ENCODE assay signal across 14 cellular contexts in the genomic region with DNA sequence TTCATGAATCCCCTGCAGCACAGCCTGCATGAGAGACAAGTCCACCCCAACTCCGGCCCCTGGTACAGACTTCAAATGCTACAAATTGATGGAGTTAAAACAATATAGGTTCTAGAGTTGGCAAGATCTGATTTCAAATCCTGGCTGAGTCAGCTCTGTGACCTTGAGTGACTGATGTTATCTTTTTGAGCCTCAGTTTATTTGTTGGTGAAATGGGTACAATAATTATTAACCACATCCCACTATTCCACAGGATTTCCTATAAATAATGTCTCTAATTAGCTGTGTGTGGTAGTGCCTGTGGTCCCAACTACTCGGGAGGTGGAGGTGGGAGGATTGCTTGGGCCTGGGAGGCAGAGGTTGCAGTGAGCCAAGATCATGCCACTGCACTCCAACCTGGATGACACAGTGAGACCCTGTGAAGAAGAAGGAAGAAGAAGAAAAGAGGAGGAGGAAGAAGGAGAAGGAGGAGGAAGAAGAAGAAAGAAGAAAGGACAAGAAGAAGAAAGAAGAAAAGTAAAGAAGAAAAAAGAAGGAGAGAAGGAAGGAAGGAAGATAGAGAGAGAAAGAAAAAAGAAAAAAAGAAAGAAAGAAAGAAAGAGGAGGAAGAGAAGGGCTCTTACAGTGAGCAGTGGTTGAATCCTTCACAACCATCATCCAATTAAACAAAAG. TPM values are rescaled to one million over a fixed set of nuclear protein-coding genes. Genes with fewer than 3 reads are reported as not detected.
DNase-seq lines count a peak whose midpoint lies in the region; ATAC-seq, FAIRE-seq and TF ChIP-seq lines count a peak whose summit lies in the region.
"Had no signal": no experiment of that assay in that cellular context is flagged by ENCODE, and none has a peak within 500 bp of the region (broad histone marks: within the 10 kb centered on the region; RNA-seq: fewer than 3 reads in every experiment).

No MANE protein-coding gene starts in this region.

- H3K36me3 Mint-ChIP-seq in GM23338 (ENCODE audit: low read depth): peaks cover 1% of the 10 kb centered on the region
- peaks cover 35% of the 10 kb centered on the region for H3K36me3 Mint-ChIP-seq in mesothelial cell of epicardium

- no peak overlapping the region for H2BK5ac ChIP-seq in mesenchymal stem cell (ENCODE audit: low read depth, low read length, poor library complexity, severe bottlenecking)

- TF ChIP-seq POLR2A in GM12878 (IDR thresholded peaks at IDR 0.05; ENCODE audit: low read depth, low read length): no peak

- no peak overlapping the region for H2AFZ ChIP-seq in GM23338
- no peak overlapping the region for H2AFZ ChIP-seq in GM12878 (ENCODE audit: control insufficient read depth, low read depth, low read length)
- no peak overlapping the region for H2AFZ ChIP-seq in mesenchymal stem cell (ENCODE audit: low read depth, low read length)

- peaks cover 18% of the 10 kb centered on the region for H3K4me1 ChIP-seq in GM23338 (ENCODE audit: insufficient read depth)
- H3K4me1 ChIP-seq in GM12878 (ENCODE audit: control insufficient read depth, insufficient read depth, low read length): no peaks in the 10 kb centered on the region
- H3K4me1 ChIP-seq in mesenchymal stem cell (ENCODE audit: control insufficient read depth, insufficient read depth, low read depth, low read length): peaks cover 9% of the 10 kb centered on the region

- no peak for TF ChIP-seq RAD21 in GM12878 (IDR thresholded peaks at IDR 0.05; ENCODE audit: insufficient read depth, low read depth, low read length)

- no peak overlapping the region for H4K91ac ChIP-seq in mesenchymal stem cell (ENCODE audit: low read length)

- intact Hi-C loops in GM12878 (cut with micrococcal nuclease; ENCODE audit: unreplicated experiment): loop anchor here (2.0 kb wide), 1 partner anchor 508 kb away; no protein-coding TSS in a partner anchor

- H3K27me3 Mint-ChIP-seq in GM23338 (ENCODE audit: insufficient read depth, low read depth, poor library complexity) (peaks cover 7% of the 10 kb centered on the region), mesothelial cell of epicardium (ENCODE audit: low read depth) (peaks cover 1% of the 10 kb centered on the region)
- H3K27me3 Mint-ChIP-seq: CD4-positive, alpha-beta T cell had no signal

- no peak for DNase-seq in AG04450 (ENCODE audit: low read depth, low spot score)
- no peak for DNase-seq in GM23338 (ENCODE audit: low spot score)
- DNase-seq in GM12878 (ENCODE audit: low read depth, low spot score): no peak
- DNase-seq in mesothelial cell of epicardium (ENCODE audit: low spot score in 2 of 2, unreplicated experiment in 2 of 2): no peak
- DNase-seq in HUDEP-2 (lab: John Stamatoyannopoulos, UW; ENCODE audit: unreplicated experiment in 76 of 76): no peak
- DNase-seq in superior temporal gyrus (ENCODE audit: extremely low spot score): no peak
- DNase-seq in mesenchymal stem cell: no peak
- DNase-seq: AML-193; CD4-positive, alpha-beta T cell; GOT3; NCI-H2029 had no signal

- SMC1A ChIA-PET in GM12878 (lab: Charles Lee; ENCODE audit: uncharacterized antibody, unreplicated experiment): interaction anchor here (1.2 to 4.5 kb wide), 6 partner anchors 9 to 79 kb away, joined by 5 to 18 read pairs (median 10); no protein-coding TSS in a partner anchor

- H3F3A ChIP-seq in GM23338 (replicated peaks; ENCODE audit: low read depth): no peaks in the 10 kb centered on the region

- no peak overlapping the region for H3K14ac ChIP-seq in mesenchymal stem cell (ENCODE audit: low read length in 2 of 2)

- 50% methylated on average over 2 of the region's 2 CpGs for WGBS in GM12878 (ENCODE audit: insufficient coverage, insufficient replicate concordance, low lambda C conversion rate, missing lambda C conversion rate)
- WGBS in mesenchymal stem cell: 72% methylated on average over 1 of the region's 2 CpGs

- ATAC-seq in GM23338: no peak
- ATAC-seq in GM12878: no peak
- ATAC-seq in GM19035 (IDR thresholded peaks at IDR 0.05; ENCODE audit: unreplicated experiment): no peak

- no peak overlapping the region for H3K18ac ChIP-seq in mesenchymal stem cell (ENCODE audit: low read depth in 1 of 2, low read length in 2 of 2)

- H3K4me1 Mint-ChIP-seq in GM23338 (peaks cover 39% of the 10 kb centered on the region), mesothelial cell of epicardium (peaks cover 37% of the 10 kb centered on the region)

- no peak overlapping the region for H4K8ac ChIP-seq in mesenchymal stem cell (ENCODE audit: low read length)

- no peak overlapping the region for H3K4ac ChIP-seq in mesenchymal stem cell (ENCODE audit: low read depth in 1 of 2, low read length in 2 of 2)

- H2BK120ac ChIP-seq in mesenchymal stem cell (ENCODE audit: low read depth, low read length): no peak overlapping the region

- no peak overlapping the region for H2BK12ac ChIP-seq in mesenchymal stem cell (ENCODE audit: low read length in 2 of 2)

- RAD21 ChIA-PET in GM12878 (lab: Charles Lee; ENCODE audit: unreplicated experiment): interaction anchor here (0.7 to 2.5 kb wide), 10 partner anchors 8 to 507 kb away, joined by 3 to 15 read pairs (median 4); no protein-coding TSS in a partner anchor

- no peaks in the 10 kb centered on the region for H3K27me3 ChIP-seq in AG04450 (ENCODE audit: control insufficient read depth, insufficient read depth, low read length)
- H3K27me3 ChIP-seq in GM23338 (ENCODE audit: insufficient read depth): no peaks in the 10 kb centered on the region
- H3K27me3 ChIP-seq in GM12878 (replicated peaks in 1 of 2; ENCODE audit: control insufficient read depth in 2 of 2, insufficient read depth in 2 of 2, low read length in 1 of 2): no peaks in the 10 kb centered on the region
- H3K27me3 ChIP-seq in mesenchymal stem cell (ENCODE audit: control insufficient read depth in 1 of 2, insufficient read depth in 1 of 2, low read length in 2 of 2): peaks cover 0 to 5% of the 10 kb centered on the region in 2 experiments

- CTCF ChIA-PET in AG04450 (lab: Charles Lee) (no interaction called here), GM12878 (lab: Yijun Ruan, JAX) (interaction anchor here (0.5 to 4.6 kb wide), 11 partner anchors 13 to 508 kb away, joined by 3 to 54 read pairs (median 4); no protein-coding TSS in a partner anchor)

- H3K23ac ChIP-seq in mesenchymal stem cell (ENCODE audit: low read length in 2 of 2): no peak overlapping the region

- TF ChIP-seq CTCF in AG04450 (IDR thresholded peaks at IDR 0.05; ENCODE audit: low read depth, low read length) (no peak), GM23338 (conservative IDR thresholded peaks at IDR 0.05; ENCODE audit: low read depth in 2 of 2) (no peak), GM12878 (IDR thresholded peaks at IDR 0.05 in 2 of 3, conservative IDR thresholded peaks at IDR 0.05 in 1 of 3; ENCODE audit: control insufficient read depth in 2 of 3, extremely low read depth in 1 of 3, insufficient read depth in 1 of 3, low read depth in 3 of 3, low read length in 3 of 3) (no peak), mesothelial cell of epicardium (IDR thresholded peaks at IDR 0.05; ENCODE audit: unreplicated experiment) (no peak)

- peaks cover 25% of the 10 kb centered on the region for H3K79me1 ChIP-seq in mesenchymal stem cell (replicated peaks; ENCODE audit: low read length, poor library complexity, severe bottlenecking)

- no peak for TF ChIP-seq EP300 in GM12878 (IDR thresholded peaks at IDR 0.05; ENCODE audit: borderline replicate concordance in 1 of 2, control insufficient read depth in 1 of 2, low read depth in 2 of 2, low read length in 2 of 2)

- H3K27ac ChIP-seq in AG04450 (ENCODE audit: low read depth, low read length): peak overlapping the region; percentile 11
- H3K27ac ChIP-seq in GM23338 (ENCODE audit: low read depth): no peak overlapping the region; the same call in 1 of the 2 replicates
- H3K27ac ChIP-seq in GM12878 (ENCODE audit: control insufficient read depth, insufficient read depth): no peak overlapping the region
- no peak overlapping the region for H3K27ac ChIP-seq in mesenchymal stem cell (ENCODE audit: low read length, poor library complexity, severe bottlenecking)

- POLR2A ChIA-PET in AG04450 (lab: Yijun Ruan, JAX): no interaction called here
- POLR2A ChIA-PET in GM12878 (lab: Charles Lee): interaction anchor here (0.7 kb wide), 1 partner anchor 150 kb away, joined by 6 read pairs; no protein-coding TSS in a partner anchor

- no peaks in the 10 kb centered on the region; the same call in 1 of the 2 replicates for H3K9me2 ChIP-seq in GM23338 (ENCODE audit: insufficient read depth)

- no peak overlapping the region for H2AK5ac ChIP-seq in mesenchymal stem cell (ENCODE audit: low read length, severe bottlenecking)

- H4K20me1 ChIP-seq in GM23338 (replicated peaks; ENCODE audit: insufficient read depth) (no peaks in the 10 kb centered on the region), GM12878 (ENCODE audit: control insufficient read depth, insufficient read depth) (no peaks in the 10 kb centered on the region)

- H3K36me3 ChIP-seq in GM23338 (ENCODE audit: insufficient read depth) (peaks cover 3% of the 10 kb centered on the region; the same call in 1 of the 2 replicates), GM12878 (ENCODE audit: control insufficient read depth in 2 of 2, insufficient read depth in 2 of 2, low read length in 1 of 2) (no peaks in the 10 kb centered on the region; a peak in 1 of 4 replicates), mesenchymal stem cell (ENCODE audit: control insufficient read depth in 1 of 2, insufficient read depth in 2 of 2, low read depth in 1 of 2, low read length in 2 of 2) (peaks cover 0 to 41% of the 10 kb centered on the region in 2 experiments)

- H3K9me3 ChIP-seq in AG04450 (ENCODE audit: control insufficient read depth, insufficient read depth, low read length) (no peaks in the 10 kb centered on the region), GM12878 (replicated peaks; ENCODE audit: control insufficient read depth, insufficient read depth, low read length) (no peaks in the 10 kb centered on the region), mesenchymal stem cell (ENCODE audit: control insufficient read depth, low read length) (no peaks in the 10 kb centered on the region)

- H2BK15ac ChIP-seq in mesenchymal stem cell (ENCODE audit: low read depth, poor library complexity, severe bottlenecking): no peak overlapping the region

- no peak overlapping the region for H3K9ac ChIP-seq in GM12878 (ENCODE audit: control insufficient read depth, insufficient read depth, low read length)
- H3K9ac ChIP-seq in mesenchymal stem cell (ENCODE audit: low read length): no peak overlapping the region

- H3K9me3 Mint-ChIP-seq in GM23338 (peaks cover under 1% of the 10 kb centered on the region; the same call in 1 of the 3 replicates), mesothelial cell of epicardium (no peaks in the 10 kb centered on the region)
- H3K9me3 Mint-ChIP-seq: CD4-positive, alpha-beta T cell had no signal

- H3K4me3 Mint-ChIP-seq in GM23338 (no peak overlapping the region), mesothelial cell of epicardium (no peak overlapping the region)
- H3K4me3 Mint-ChIP-seq: CD4-positive, alpha-beta T cell had no signal

- H3K4me2 ChIP-seq in GM23338: peak overlapping the region; percentile 37
- no peak overlapping the region for H3K4me2 ChIP-seq in GM12878 (ENCODE audit: control insufficient read depth, insufficient read depth)
- H3K4me2 ChIP-seq in mesenchymal stem cell (ENCODE audit: low read length, poor library complexity, severe bottlenecking): no peak overlapping the region

- no peak for FAIRE-seq in GM12878 (lab: Jason Lieb, UNC)
- FAIRE-seq: G401.6, RCC 7860 had no signal

- H3K79me2 ChIP-seq in GM23338 (replicated peaks; ENCODE audit: insufficient read depth): no peaks in the 10 kb centered on the region
- no peaks in the 10 kb centered on the region for H3K79me2 ChIP-seq in GM12878 (ENCODE audit: control insufficient read depth, insufficient read depth, low read length)

- in situ Hi-C loops in GM12878 (cut with MboI): loop anchor here (10.0 kb wide), 1 partner anchor 512 kb away; no protein-coding TSS in a partner anchor

- no TSS peak for BruUV-seq in GM12878 (replicated peaks; lab: Mats Ljungman, UMichigan)

- H3K27ac Mint-ChIP-seq in GM23338 (no peak overlapping the region; the same call in 1 of the 2 replicates), mesothelial cell of epicardium (peak overlapping the region; percentile 87)
- H3K27ac Mint-ChIP-seq: CD4-positive, alpha-beta T cell had no signal

- no peak overlapping the region for H3K4me3 ChIP-seq in AG04450 (ENCODE audit: low read depth, low read length)
- H3K4me3 ChIP-seq in GM23338: no peak overlapping the region
- no peak overlapping the region for H3K4me3 ChIP-seq in GM12878
- H3K4me3 ChIP-seq in mesenchymal stem cell (ENCODE audit: insufficient read depth in 1 of 2, low read depth in 1 of 2, low read length in 2 of 2): no peak overlapping the region

RNA-seq across cellular contexts. Expression of a gene that starts 39.6 kb away (rescaled TPM):
- 20.7 and 25.1 TPM in 2 replicates for polyA plus RNA-seq in AG04450 (2011; rRNA removed)
- polyA minus RNA-seq in AG04450 (2011; rRNA and poly(A)+ RNA removed): 60.6 and 66.3 TPM in 2 replicates
- 52.6 and 59.2 TPM in 2 replicates for total RNA-seq in GM23338 (2014; rRNA removed; shearing (Covaris generic))
- polyA plus RNA-seq in GM23338 (2016; fragmentation: Nextera tagmentation; extraction: Ambion mirVana): 17.6 and 21.4 TPM in 2 replicates
- 246 and 321 TPM in 2 replicates for total RNA-seq in GM12878 (2013; cell fraction: nucleolus; rRNA removed)
- total RNA-seq in GM12878 (2014; rRNA removed): 69.4 and 86.8 TPM in 2 replicates
- 42.8 and 46.1 TPM in 2 replicates for total RNA-seq in GM12878 (2014; rRNA removed; fragmentation: Illumina TruSeq; extraction: Trizol)
- 47.9 and 51.9 TPM in 2 replicates for total RNA-seq in GM12878 (2021)
- polyA plus RNA-seq in GM12878 (2011; ENCODE audit: low read depth): 19.6 TPM
- polyA plus RNA-seq in GM12878 (2011; rRNA removed): 70.8 and 85.7 TPM in 2 replicates
- 26.8 and 32.2 TPM in 2 replicates for polyA plus RNA-seq in GM12878 (2011; cell fraction: cytosol; rRNA removed)
- polyA plus RNA-seq in GM12878 (2011; cell fraction: nucleus; rRNA removed): 67.8 and 75.4 TPM in 2 replicates
- 18.2 and 18.4 TPM in 2 replicates for polyA plus RNA-seq in GM12878 (2012)
- 43.1 and 43.6 TPM in 2 replicates for polyA plus RNA-seq in GM12878 (2014; fragmentation: Illumina TruSeq; extraction: Trizol)
- polyA plus RNA-seq in GM12878 (2014; fragmentation: Nextera tagmentation; extraction: Ambion mirVana): 1 to 10 TPM; 6.8 to 9.8 TPM
- 22.2 and 28.7 TPM in 2 replicates for polyA plus RNA-seq in GM12878 (2014; rRNA removed)
- 10 to 100 TPM; 29.2 to 31.4 TPM for polyA plus RNA-seq in GM12878 (2016; fragmentation: Nextera tagmentation; extraction: Ambion mirVana)
- 83.1 and 96.8 TPM in 2 replicates for polyA minus RNA-seq in GM12878 (2011; rRNA and poly(A)+ RNA removed)
- 27.8 and 30.6 TPM in 2 replicates for polyA minus RNA-seq in GM12878 (2011; cell fraction: cytosol; rRNA and poly(A)+ RNA removed)
- 89.8 and 92.1 TPM in 2 replicates for polyA minus RNA-seq in GM12878 (2011; cell fraction: nucleus; rRNA and poly(A)+ RNA removed)
- 148 to 155 TPM (median 155 TPM) in 3 replicates for total RNA-seq in mesothelial cell of epicardium
- polyA plus RNA-seq in mesenchymal stem cell (2013, experiment 1 of 2): 68.9 TPM
- 65.7 TPM for polyA plus RNA-seq in mesenchymal stem cell (2013, experiment 2 of 2)
